In genomic region chr7:92611735-92612134, GRCh38 we compare ENCODE assay signal across 16 cellular contexts. TPM values are rescaled to one million over a fixed set of nuclear protein-coding genes. Genes with fewer than 3 reads are reported as not detected.
A peak's percentile ranks its signal among the peaks of the same experiment; 100 is the strongest.
DNase-seq lines count a peak whose midpoint lies in the region; TF ChIP-seq lines count a peak whose summit lies in the region.
"Had no signal": no experiment of that assay in that cellular context is flagged by ENCODE, and none has a peak within 500 bp of the region (broad histone marks: within the 10 kb centered on the region; RNA-seq: fewer than 3 reads in every experiment).

No MANE protein-coding gene starts in this region.

- H3K9me3 Mint-ChIP-seq in activated naive CD4-positive, alpha-beta T cell treated with anti-CD3 and anti-CD28 coated beads, Interleukin-2, amount 50 U/mL, for 24 hours, result no peaks in the 10 kb centered on the region
- H3K9me3 Mint-ChIP-seq in activated naive CD4-positive, alpha-beta T cell treated with anti-CD3 and anti-CD28 coated beads, Interleukin-2, amount 10 ng/mL, durations not matched to agents 7 days and 5 days, result no peaks in the 10 kb centered on the region
- H3K9me3 Mint-ChIP-seq in H9, result no peaks in the 10 kb centered on the region
- H3K9me3 Mint-ChIP-seq: activated CD4-positive, alpha-beta T cell treated with anti-CD3 and anti-CD28 coated beads, Interleukin-2, amount 10 ng/mL, durations not matched to agents 7 days and 5 days; CD8-positive, alpha-beta memory T cell had no signal

- no peak overlapping the region for H3K4me3 ChIP-seq in ascending aorta
- H3K4me3 ChIP-seq: esophagus squamous epithelium had no signal

- no peak overlapping the region for H3K4ac ChIP-seq in H9 (ENCODE audit: low read depth, low read length)

- no peaks in the 10 kb centered on the region for H3K27me3 Mint-ChIP-seq in activated naive CD4-positive, alpha-beta T cell treated with anti-CD3 and anti-CD28 coated beads, Interleukin-2, amount 50 U/mL, for 24 hours
- no peaks in the 10 kb centered on the region for H3K27me3 Mint-ChIP-seq in activated naive CD4-positive, alpha-beta T cell treated with anti-CD3 and anti-CD28 coated beads, Interleukin-2, amount 10 ng/mL, durations not matched to agents 7 days and 5 days
- H3K27me3 Mint-ChIP-seq in H9 (ENCODE audit: low read depth), result peaks cover 7% of the 10 kb centered on the region
- H3K27me3 Mint-ChIP-seq: activated CD4-positive, alpha-beta T cell treated with anti-CD3 and anti-CD28 coated beads, Interleukin-2, amount 10 ng/mL, durations not matched to agents 7 days and 5 days; CD8-positive, alpha-beta memory T cell had no signal

- H3K36me3 ChIP-seq in ascending aorta, result peaks cover 0 to 5% of the 10 kb centered on the region in 2 donors

- H3K4me1 Mint-ChIP-seq in activated naive CD4-positive, alpha-beta T cell treated with anti-CD3 and anti-CD28 coated beads, Interleukin-2, amount 50 U/mL, for 24 hours, result peaks cover 22% of the 10 kb centered on the region
- H3K4me1 Mint-ChIP-seq in activated naive CD4-positive, alpha-beta T cell treated with anti-CD3 and anti-CD28 coated beads, Interleukin-2, amount 10 ng/mL, durations not matched to agents 7 days and 5 days, result peaks cover 22% of the 10 kb centered on the region
- H3K4me1 Mint-ChIP-seq in H9, result peaks cover 21 to 27% of the 10 kb centered on the region in 2 experiments

- peak overlapping the region; percentile 63 for H3K27ac Mint-ChIP-seq in activated naive CD4-positive, alpha-beta T cell treated with anti-CD3 and anti-CD28 coated beads, Interleukin-2, amount 50 U/mL, for 24 hours
- H3K27ac Mint-ChIP-seq in activated naive CD4-positive, alpha-beta T cell treated with anti-CD3 and anti-CD28 coated beads, Interleukin-2, amount 10 ng/mL, durations not matched to agents 7 days and 5 days, result no peak overlapping the region
- no peak overlapping the region for H3K27ac Mint-ChIP-seq in H9
- H3K27ac Mint-ChIP-seq: activated CD4-positive, alpha-beta T cell treated with anti-CD3 and anti-CD28 coated beads, Interleukin-2, amount 10 ng/mL, durations not matched to agents 7 days and 5 days had no signal

- CTCF ChIA-PET in activated naive CD4-positive, alpha-beta T cell treated with anti-CD3 and anti-CD28 coated beads, Interleukin-2, amount 10 ng/mL, durations not matched to agents 7 days and 5 days (lab: Charles Lee), result interaction anchor here (1.2 to 2.1 kb wide), 5 partner anchors 9 to 221 kb away, joined by 3 to 9 read pairs (median 4); partner anchors contain the start of gene FAM133B

- no peak overlapping the region for H2BK12ac ChIP-seq in H9 (ENCODE audit: insufficient read length, low read depth, low read length)

- no peak overlapping the region for H3K56ac ChIP-seq in H9 (ENCODE audit: insufficient read length, low read depth, low read length)

- H3K27ac ChIP-seq in ascending aorta, result peak overlapping the region; percentile 9 to 41
- H3K27ac ChIP-seq in temporal lobe (ENCODE audit: low read depth, low read length), result peak overlapping the region; percentile 23
- H3K27ac ChIP-seq in H9 (ENCODE audit: insufficient read length, low read depth, low read length), result no peak overlapping the region
- H3K27ac ChIP-seq: esophagus squamous epithelium had no signal

- H2BK15ac ChIP-seq in H9 (ENCODE audit: low read depth, low read length), result no peak overlapping the region

- H2AK5ac ChIP-seq in H9 (ENCODE audit: insufficient read length, low read length), result no peak overlapping the region

- H3K36me3 Mint-ChIP-seq in activated naive CD4-positive, alpha-beta T cell treated with anti-CD3 and anti-CD28 coated beads, Interleukin-2, amount 50 U/mL, for 24 hours, result peaks cover 16% of the 10 kb centered on the region
- H3K36me3 Mint-ChIP-seq in activated naive CD4-positive, alpha-beta T cell treated with anti-CD3 and anti-CD28 coated beads, Interleukin-2, amount 10 ng/mL, durations not matched to agents 7 days and 5 days, result peaks cover 51% of the 10 kb centered on the region
- peaks cover 0 to 5% (median 5%) of the 10 kb centered on the region in 3 experiments; a peak in 3 of 7 replicates for H3K36me3 Mint-ChIP-seq in H9 (ENCODE audit: insufficient read depth in 1 of 3, low read depth in 3 of 3)

- H3K4me1 ChIP-seq in ascending aorta, result peaks cover 0 to 2% of the 10 kb centered on the region in 2 donors
- H3K4me1 ChIP-seq in H9 (ENCODE audit: insufficient read depth, low read length), result no peaks in the 10 kb centered on the region

- H3T11ph ChIP-seq in H9 (ENCODE audit: low read length), result no peak overlapping the region

- H2BK5ac ChIP-seq in H9 (ENCODE audit: insufficient read length, low read length), result no peak overlapping the region

- no peaks in the 10 kb centered on the region for H3K9me3 ChIP-seq in ascending aorta
- H3K9me3 ChIP-seq in H9 (ENCODE audit: control insufficient read depth, low read depth, low read length), result no peaks in the 10 kb centered on the region
- H3K9me3 ChIP-seq: esophagus squamous epithelium, SK-N-SH had no signal

- no peak overlapping the region for H2BK20ac ChIP-seq in H9 (ENCODE audit: low read depth, low read length, poor library complexity, severe bottlenecking)

- no peak overlapping the region for H4K5ac ChIP-seq in H9 (ENCODE audit: insufficient read length, low read depth, low read length)

- H3K23me2 ChIP-seq in H9 (ENCODE audit: insufficient read length, low read depth, low read length, poor library complexity, severe bottlenecking), result no peaks in the 10 kb centered on the region

- H3K79me1 ChIP-seq in H9 (ENCODE audit: insufficient read depth, low read depth, low read length, poor library complexity, severe bottlenecking), result no peaks in the 10 kb centered on the region

- H3K79me2 ChIP-seq in H9 (ENCODE audit: insufficient read depth, low read length), result no peaks in the 10 kb centered on the region

- DNase-seq in activated naive CD4-positive, alpha-beta T cell treated with anti-CD3 and anti-CD28 coated beads, Interleukin-2, amount 10 ng/mL, durations not matched to agents 7 days and 5 days, result no peak
- peak; percentile 24 for DNase-seq in NCI-H69 (lab: John Stamatoyannopoulos, UW)
- no peak for DNase-seq in ascending aorta (ENCODE audit: low spot score in 2 of 2)
- DNase-seq in H9, result no peak
- DNase-seq in NCI-H226, result no peak
- no peak for DNase-seq in GM20000 (ENCODE audit: low spot score)
- DNase-seq: activated CD4-positive, alpha-beta T cell treated with anti-CD3 and anti-CD28 coated beads, Interleukin-2, amount 10 ng/mL, durations not matched to agents 7 days and 5 days; activated T-cell treated with anti-CD3 and anti-CD28 coated beads, Interleukin-2, amount 50 U/mL, for 48 hours; anterior cingulate cortex; CD8-positive, alpha-beta memory T cell; effector CD8-positive, alpha-beta T cell; esophagus squamous epithelium; NCI-H187; SK-N-SH had no signal

- H3K27me3 ChIP-seq in ascending aorta (no peaks in the 10 kb centered on the region), H9 (ENCODE audit: insufficient read depth, low read length) (no peaks in the 10 kb centered on the region)
- H3K27me3 ChIP-seq: esophagus squamous epithelium had no signal

- no peak overlapping the region for H3K4me3 Mint-ChIP-seq in activated naive CD4-positive, alpha-beta T cell treated with anti-CD3 and anti-CD28 coated beads, Interleukin-2, amount 50 U/mL, for 24 hours
- H3K4me3 Mint-ChIP-seq in activated naive CD4-positive, alpha-beta T cell treated with anti-CD3 and anti-CD28 coated beads, Interleukin-2, amount 10 ng/mL, durations not matched to agents 7 days and 5 days, result no peak overlapping the region
- H3K4me3 Mint-ChIP-seq in H9, result no peak overlapping the region
- H3K4me3 Mint-ChIP-seq: activated CD4-positive, alpha-beta T cell treated with anti-CD3 and anti-CD28 coated beads, Interleukin-2, amount 10 ng/mL, durations not matched to agents 7 days and 5 days; CD8-positive, alpha-beta memory T cell had no signal

- no peak overlapping the region for H3K14ac ChIP-seq in H9 (ENCODE audit: insufficient read depth, low read length)

- no peak overlapping the region for H3K9ac ChIP-seq in H9 (ENCODE audit: extremely low read depth, insufficient read length, low read length)
- H3K9ac ChIP-seq: SK-N-SH had no signal

- H4K8ac ChIP-seq in H9 (replicated peaks; ENCODE audit: insufficient read length, low read depth, low read length), result no peak overlapping the region

- TF ChIP-seq CTCF in ascending aorta (IDR thresholded peaks at IDR 0.05) (no peak), H9 (conservative IDR thresholded peaks at IDR 0.05) (no peak), GM20000 (IDR thresholded peaks at IDR 0.05; ENCODE audit: extremely low read depth, missing control alignments) (no peak)

- H3K4me2 ChIP-seq in H9 (ENCODE audit: insufficient read depth, insufficient read length, low read length), result no peak overlapping the region
- H3K4me2 ChIP-seq: SK-N-SH had no signal

- H4K20me1 ChIP-seq in H9 (ENCODE audit: control insufficient read depth, insufficient read depth, insufficient read length), result no peaks in the 10 kb centered on the region

- H2AFZ ChIP-seq in H9 (ENCODE audit: low read length), result no peak overlapping the region

- H3K23ac ChIP-seq in H9 (ENCODE audit: insufficient read length, low read depth, low read length), result no peak overlapping the region

- H2BK120ac ChIP-seq in H9 (ENCODE audit: low read depth, low read length, poor library complexity, severe bottlenecking), result no peak overlapping the region

- intact Hi-C loops in ascending aorta (cut with DNase I), result no loop called here

- H4K91ac ChIP-seq in H9 (ENCODE audit: insufficient read length, low read depth, low read length), result no peak overlapping the region

- H3K18ac ChIP-seq in H9 (ENCODE audit: insufficient read length, low read depth, low read length), result no peak overlapping the region

RNA-seq across cellular contexts. Expression of gene FAM133B, which starts 21.5 kb away (rescaled TPM):
- total RNA-seq in ascending aorta (0.64 TPM), temporal lobe (19.2 TPM), H9 (2021) (39.2 and 41.2 TPM in 2 replicates)

Comparison
In these comparisons a context has a peak if more than half of its experiments do, and no peak if none do; other contexts are left out.
1. RNA of gene FAM133B, which starts 21.5 kb away (total RNA-seq): 39.2 to 41.2 TPM in H9 and 19.2 TPM in temporal lobe (single experiment); 0.64 TPM in ascending aorta (single experiment); every median in the first group is over 10 times any median in the second.